ENCODE assay signal across 11 cellular contexts in the genomic region with DNA sequence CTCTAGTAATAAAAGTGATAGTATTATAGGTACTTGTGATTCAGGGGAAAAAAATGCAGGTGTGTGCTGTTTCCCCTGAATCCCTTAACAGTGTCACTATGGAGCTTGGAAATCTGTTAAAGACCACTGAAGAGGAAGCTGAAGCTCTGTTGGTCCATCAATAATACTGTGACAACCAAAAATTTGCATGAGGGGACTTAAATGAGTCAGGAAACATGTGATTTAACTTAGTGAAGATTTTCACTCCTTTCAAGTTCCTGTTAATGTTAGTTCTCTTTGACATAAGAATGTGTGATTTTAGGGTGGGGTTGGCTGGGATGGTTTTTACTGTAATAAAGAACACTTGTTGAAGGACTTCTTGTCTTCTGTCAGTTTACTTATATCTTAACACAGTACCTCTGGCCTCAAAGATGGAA. TPM values are rescaled to one million over a fixed set of nuclear protein-coding genes. Genes with fewer than 3 reads are reported as not detected.
DNase-seq lines count a peak whose midpoint lies in the region; ATAC-seq and TF ChIP-seq lines count a peak whose summit lies in the region.
"Had no signal": no experiment of that assay in that cellular context is flagged by ENCODE, and none has a peak within 500 bp of the region (broad histone marks: within the 10 kb centered on the region; RNA-seq: fewer than 3 reads in every experiment).

No MANE protein-coding gene starts in this region.

- peak; percentile 64 for ATAC-seq in GM18858 (IDR thresholded peaks at IDR 0.05; ENCODE audit: unreplicated experiment)
- ATAC-seq in GM21723 (IDR thresholded peaks at IDR 0.05; ENCODE audit: unreplicated experiment): peak; percentile 47
- peak; percentile 22 to 28 for ATAC-seq in lower lobe of right lung

- no TSS peak for BruUV-seq in MCF 10A (replicated peaks; lab: Mats Ljungman, UMichigan)

- 0 out of 2 replicates have a peak overlapping the region, but pooled peaks have one; percentile 4 for H2AFZ ChIP-seq in KMS-11 (ENCODE audit: low read depth)

- peaks cover 43% of the 10 kb centered on the region for H3K27me3 Mint-ChIP-seq in MCF 10A (ENCODE audit: insufficient read depth, unreplicated experiment)

- CTCF ChIA-PET in MCF 10A (lab: Yijun Ruan, JAX): interaction anchor here (0.9 to 5.3 kb wide), 3 partner anchors 17 to 239 kb away, joined by 3 to 153 read pairs (median 3); no protein-coding TSS in a partner anchor

- no peak overlapping the region for H3K9ac ChIP-seq in KMS-11

- H3K4me3 ChIP-seq in KMS-11 (IDR thresholded peaks at IDR 0.05; ENCODE audit: insufficient read depth, low read depth, low read length) (no peak overlapping the region), lower lobe of right lung (no peak overlapping the region)

- no peak overlapping the region for H3K4me3 Mint-ChIP-seq in MCF 10A (ENCODE audit: unreplicated experiment)

- H3K9me3 ChIP-seq in lower lobe of right lung: no peaks in the 10 kb centered on the region

- H3K4me2 ChIP-seq in KMS-11: peak overlapping the region; percentile 2; the same call in 1 of the 2 replicates

- no peak for TF ChIP-seq CTCF in KMS-11 (conservative IDR thresholded peaks at IDR 0.05; ENCODE audit: low read depth, low read length)
- TF ChIP-seq CTCF in lower lobe of right lung (IDR thresholded peaks at IDR 0.05): no peak
- TF ChIP-seq CTCF in MCF 10A (IDR thresholded peaks at IDR 0.05; ENCODE audit: unreplicated experiment): no peak

- H3K27ac ChIP-seq in KMS-11: no peak overlapping the region
- H3K27ac ChIP-seq in lower lobe of right lung: no peak overlapping the region

- H4K20me1 ChIP-seq in KMS-11 (ENCODE audit: insufficient read depth): no peaks in the 10 kb centered on the region

- no peaks in the 10 kb centered on the region for H3K36me3 Mint-ChIP-seq in MCF 10A (ENCODE audit: insufficient read depth, unreplicated experiment)

- intact Hi-C loops in lower lobe of right lung (cut with DNase I) (no loop called here), MCF 10A (cut with micrococcal nuclease) (no loop called here)

- DNase-seq in lower lobe of right lung (no peak), DMS 273 treated with DMSO at 0.1 percent for 48 hours (lab: John Stamatoyannopoulos, UW) (no peak), NCI-H187 (lab: John Stamatoyannopoulos, UW) (no peak), MCF 10A (ENCODE audit: unreplicated experiment) (no peak), NCI-H82 treated with DMSO at 0.1 percent for 48 hours (lab: John Stamatoyannopoulos, UW; ENCODE audit: unreplicated experiment) (no peak)
- DNase-seq: activated CD4-positive, alpha-beta T cell treated with anti-CD3 and anti-CD28 coated beads for 4 hours; midbrain; NCI-H2029 treated with DMSO at 0.1 percent for 48 hours had no signal

- H3K9me3 Mint-ChIP-seq in MCF 10A (ENCODE audit: unreplicated experiment): no peaks in the 10 kb centered on the region

- POLR2A ChIA-PET in MCF 10A (lab: Yijun Ruan, JAX): interaction anchor here (1.1 kb wide), 1 partner anchor 150 kb away, joined by 3 read pairs; no protein-coding TSS in a partner anchor

- H3K36me3 ChIP-seq in KMS-11 (ENCODE audit: insufficient read depth): no peaks in the 10 kb centered on the region
- no peaks in the 10 kb centered on the region for H3K36me3 ChIP-seq in lower lobe of right lung

- H3K27ac Mint-ChIP-seq in MCF 10A (ENCODE audit: low read depth, unreplicated experiment): no peak overlapping the region

- H3K79me2 ChIP-seq in KMS-11 (ENCODE audit: insufficient read depth, low read depth): no peaks in the 10 kb centered on the region

- no peaks in the 10 kb centered on the region for H3K27me3 ChIP-seq in KMS-11 (ENCODE audit: insufficient read depth, low read depth)
- H3K27me3 ChIP-seq in lower lobe of right lung (ENCODE audit: low read depth): no peaks in the 10 kb centered on the region

- H3K4me1 Mint-ChIP-seq in MCF 10A (ENCODE audit: insufficient read depth, unreplicated experiment): no peaks in the 10 kb centered on the region

- H3K4me1 ChIP-seq in KMS-11 (ENCODE audit: low read depth, poor library complexity, severe bottlenecking) (peaks cover 74% of the 10 kb centered on the region), lower lobe of right lung (peaks cover 35% of the 10 kb centered on the region)

RNA-seq across cellular contexts. Expression of a gene that starts 32.0 kb away (rescaled TPM):
- total RNA-seq in lower lobe of right lung (7.5 TPM), MCF 10A (2022) (0.26 and 0.27 TPM in 2 replicates)
